ENCODE assay signal across 1 cellular context in the genomic region with DNA sequence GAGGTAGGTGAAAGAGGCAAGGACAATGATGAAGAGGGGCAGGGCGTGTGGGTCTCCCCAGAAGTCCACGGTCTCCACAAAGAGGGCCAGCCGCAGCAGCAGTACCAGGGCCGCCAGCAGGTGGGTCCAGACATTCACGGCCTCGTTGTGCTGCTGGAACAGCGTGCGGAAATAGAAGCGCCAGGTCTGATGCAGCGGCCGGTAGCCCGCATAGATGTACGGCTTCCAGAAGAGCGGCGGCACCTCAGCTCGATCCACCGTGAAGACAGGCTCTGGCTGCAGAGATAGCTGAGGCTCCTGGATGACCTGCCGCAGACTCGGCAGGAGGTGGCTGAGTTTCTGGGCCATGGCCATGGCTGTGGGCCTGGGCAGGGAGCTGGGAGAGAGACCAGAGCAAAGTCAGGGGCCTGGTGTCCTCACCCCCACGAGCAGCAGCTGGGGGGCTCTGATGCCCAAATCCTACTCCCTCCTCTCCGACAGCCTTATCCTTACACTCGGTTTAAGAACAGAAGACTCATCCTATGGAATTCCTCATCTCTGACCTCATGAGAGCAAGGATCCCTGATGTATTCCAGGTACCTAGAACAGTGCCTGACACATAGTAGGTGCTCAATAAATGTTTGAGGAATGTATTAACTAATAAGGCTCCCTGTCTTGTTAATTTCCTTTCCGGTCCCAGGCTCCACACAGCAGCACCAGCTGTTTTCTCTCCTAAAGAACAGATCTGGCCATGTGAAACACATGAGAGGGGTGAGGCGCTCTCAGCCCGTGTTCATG.
A peak's percentile ranks its signal among the peaks of the same experiment; 100 is the strongest.
TF ChIP-seq lines count a peak whose summit lies in the region.

No MANE protein-coding gene starts in this region.

TF ChIP-seq in HEK293, 187 proteins besides CTCF, POLR2A, EP300 and RAD21:
- TF ChIP-seq, protein P1, sequence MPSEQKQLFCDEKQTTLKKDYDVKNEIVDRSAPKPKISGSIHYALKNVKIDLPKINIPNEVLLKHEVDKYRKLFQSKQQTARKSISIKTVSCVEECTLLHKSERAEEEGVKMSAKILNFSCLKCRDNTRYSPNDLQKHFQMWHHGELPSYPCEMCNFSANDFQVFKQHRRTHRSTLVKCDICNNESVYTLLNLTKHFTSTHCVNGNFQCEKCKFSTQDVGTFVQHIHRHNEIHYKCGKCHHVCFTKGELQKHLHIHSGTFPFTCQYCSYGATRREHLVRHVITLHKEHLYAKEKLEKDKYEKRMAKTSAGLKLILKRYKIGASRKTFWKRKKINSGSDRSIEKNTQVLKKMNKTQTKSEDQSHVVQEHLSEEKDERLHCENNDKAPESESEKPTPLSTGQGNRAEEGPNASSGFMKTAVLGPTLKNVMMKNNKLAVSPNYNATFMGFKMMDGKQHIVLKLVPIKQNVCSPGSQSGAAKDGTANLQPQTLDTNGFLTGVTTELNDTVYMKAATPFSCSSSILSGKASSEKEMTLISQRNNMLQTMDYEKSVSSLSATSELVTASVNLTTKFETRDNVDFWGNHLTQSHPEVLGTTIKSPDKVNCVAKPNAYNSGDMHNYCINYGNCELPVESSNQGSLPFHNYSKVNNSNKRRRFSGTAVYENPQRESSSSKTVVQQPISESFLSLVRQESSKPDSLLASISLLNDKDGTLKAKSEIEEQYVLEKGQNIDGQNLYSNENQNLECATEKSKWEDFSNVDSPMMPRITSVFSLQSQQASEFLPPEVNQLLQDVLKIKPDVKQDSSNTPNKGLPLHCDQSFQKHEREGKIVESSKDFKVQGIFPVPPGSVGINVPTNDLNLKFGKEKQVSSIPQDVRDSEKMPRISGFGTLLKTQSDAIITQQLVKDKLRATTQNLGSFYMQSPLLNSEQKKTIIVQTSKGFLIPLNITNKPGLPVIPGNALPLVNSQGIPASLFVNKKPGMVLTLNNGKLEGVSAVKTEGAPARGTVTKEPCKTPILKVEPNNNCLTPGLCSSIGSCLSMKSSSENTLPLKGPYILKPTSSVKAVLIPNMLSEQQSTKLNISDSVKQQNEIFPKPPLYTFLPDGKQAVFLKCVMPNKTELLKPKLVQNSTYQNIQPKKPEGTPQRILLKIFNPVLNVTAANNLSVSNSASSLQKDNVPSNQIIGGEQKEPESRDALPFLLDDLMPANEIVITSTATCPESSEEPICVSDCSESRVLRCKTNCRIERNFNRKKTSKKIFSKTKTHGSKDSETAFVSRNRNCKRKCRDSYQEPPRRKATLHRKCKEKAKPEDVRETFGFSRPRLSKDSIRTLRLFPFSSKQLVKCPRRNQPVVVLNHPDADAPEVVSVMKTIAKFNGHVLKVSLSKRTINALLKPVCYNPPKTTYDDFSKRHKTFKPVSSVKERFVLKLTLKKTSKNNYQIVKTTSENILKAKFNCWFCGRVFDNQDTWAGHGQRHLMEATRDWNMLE (tag by site-specific recombination; conservative IDR thresholded peaks at IDR 0.05; ENCODE audit: low read depth): no peak
- TF ChIP-seq ZNF16 (tag by site-specific recombination; IDR thresholded peaks at IDR 0.05; ENCODE audit: low read depth) (no peak), ZNF341 (tag by site-specific recombination; IDR thresholded peaks at IDR 0.05; ENCODE audit: low read depth) (peak; percentile 56; the same call in 1 of the 2 replicates)
- TF ChIP-seq, protein P2, sequence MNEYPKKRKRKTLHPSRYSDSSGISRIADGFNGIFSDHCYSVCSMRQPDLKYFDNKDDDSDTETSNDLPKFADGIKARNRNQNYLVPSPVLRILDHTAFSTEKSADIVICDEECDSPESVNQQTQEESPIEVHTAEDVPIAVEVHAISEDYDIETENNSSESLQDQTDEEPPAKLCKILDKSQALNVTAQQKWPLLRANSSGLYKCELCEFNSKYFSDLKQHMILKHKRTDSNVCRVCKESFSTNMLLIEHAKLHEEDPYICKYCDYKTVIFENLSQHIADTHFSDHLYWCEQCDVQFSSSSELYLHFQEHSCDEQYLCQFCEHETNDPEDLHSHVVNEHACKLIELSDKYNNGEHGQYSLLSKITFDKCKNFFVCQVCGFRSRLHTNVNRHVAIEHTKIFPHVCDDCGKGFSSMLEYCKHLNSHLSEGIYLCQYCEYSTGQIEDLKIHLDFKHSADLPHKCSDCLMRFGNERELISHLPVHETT (tag by site-specific recombination; IDR thresholded peaks at IDR 0.05): no peak
